In the genomic region with DNA sequence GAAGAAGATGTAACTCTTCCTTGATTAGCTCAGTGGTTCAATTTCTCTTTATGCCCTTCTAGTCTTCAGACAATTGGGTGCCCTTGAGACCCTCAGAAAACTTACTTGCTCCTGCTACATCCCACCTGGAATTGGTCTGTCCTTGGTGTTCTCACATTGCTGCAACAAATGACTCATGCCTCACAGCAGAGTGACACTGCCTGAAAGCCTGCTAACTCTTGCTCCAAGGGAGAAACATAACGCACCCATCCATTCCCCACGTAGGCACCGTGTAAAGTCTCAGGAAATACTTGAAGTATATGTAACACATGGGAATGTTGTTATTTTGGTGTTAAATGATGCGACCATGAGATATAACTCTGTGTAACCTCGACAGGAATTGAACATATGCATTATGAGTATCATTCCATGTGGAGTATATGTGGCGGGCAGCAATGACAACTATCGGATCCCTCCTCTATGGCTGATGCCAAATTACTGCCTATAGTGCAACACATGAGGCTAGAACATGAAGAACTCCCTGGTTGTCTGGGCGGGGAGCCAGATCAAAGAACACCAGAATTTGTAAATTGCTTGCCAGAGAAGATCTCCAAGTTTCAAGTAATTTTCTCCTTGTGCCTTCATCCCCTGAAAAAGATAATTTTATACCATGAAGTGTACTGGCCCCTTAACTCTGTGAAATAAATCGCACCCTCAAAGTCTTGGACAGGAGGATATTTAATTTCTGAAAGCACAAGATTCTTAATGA, we compare ENCODE assay signal across 15 cellular contexts.
DNase-seq lines count a peak whose midpoint lies in the region; ATAC-seq and FAIRE-seq lines count a peak whose summit lies in the region.
"Had no signal": no experiment of that assay in that cellular context is flagged by ENCODE, and none has a peak within 500 bp of the region (broad histone marks: within the 10 kb centered on the region; RNA-seq: fewer than 3 reads in every experiment).

No MANE protein-coding gene starts in this region.

- no peaks in the 10 kb centered on the region for H3K4me1 ChIP-seq in effector memory CD4-positive, alpha-beta T cell (ENCODE audit: control insufficient read depth, insufficient read depth, low read length, poor library complexity, severe bottlenecking)
- H3K4me1 ChIP-seq in rectal smooth muscle tissue (ENCODE audit: control insufficient read depth, insufficient read depth, low read length): no peaks in the 10 kb centered on the region
- H3K4me1 ChIP-seq: lower lobe of right lung had no signal

- H3K27ac ChIP-seq in effector memory CD4-positive, alpha-beta T cell (ENCODE audit: insufficient read depth, low read length, poor library complexity, severe bottlenecking): no peak overlapping the region
- no peak overlapping the region for H3K27ac ChIP-seq in rectal smooth muscle tissue (ENCODE audit: low read depth, low read length)
- H3K27ac ChIP-seq: lower lobe of right lung, PC-9 had no signal

- H3K4me3 Mint-ChIP-seq in T-helper 17 cell: no peak overlapping the region
- H3K4me3 Mint-ChIP-seq: activated naive CD4-positive, alpha-beta T cell treated with anti-CD3 and anti-CD28 coated beads, Interleukin-2, amount 10 ng/mL, durations not matched to agents 7 days and 5 days; type B pancreatic cell had no signal

- H3K9ac ChIP-seq in rectal smooth muscle tissue (ENCODE audit: low read length): no peak overlapping the region

- no peaks in the 10 kb centered on the region for H3K4me1 Mint-ChIP-seq in T-helper 17 cell
- H3K4me1 Mint-ChIP-seq: activated naive CD4-positive, alpha-beta T cell treated with anti-CD3 and anti-CD28 coated beads, Interleukin-2, amount 10 ng/mL, durations not matched to agents 7 days and 5 days had no signal

- no peak for FAIRE-seq in GM19239 (lab: Jason Lieb, UNC)
- FAIRE-seq: endothelial cell of umbilical vein had no signal

- no peaks in the 10 kb centered on the region for H3K9me3 ChIP-seq in effector memory CD4-positive, alpha-beta T cell (ENCODE audit: control insufficient read depth, low read length)
- no peaks in the 10 kb centered on the region for H3K9me3 ChIP-seq in T-helper 17 cell (ENCODE audit: control insufficient read depth, low read length, poor library complexity, severe bottlenecking)
- H3K9me3 ChIP-seq: lower lobe of right lung had no signal

- ATAC-seq in T-helper 17 cell: no peak

- peak; percentile 47 for DNase-seq in NCI-H1092 treated with DMSO at 0.1 percent for 48 hours (lab: John Stamatoyannopoulos, UW)
- no peak for DNase-seq in NCI-H1092 (lab: John Stamatoyannopoulos, UW)
- peak; percentile 49 for DNase-seq in NCI-H774 (lab: John Stamatoyannopoulos, UW)
- DNase-seq in effector memory CD4-positive, alpha-beta T cell: no peak
- no peak for DNase-seq in GM19239 (ENCODE audit: insufficient read length, low spot score)
- DNase-seq in T-helper 17 cell: no peak
- no peak for DNase-seq in T-helper 2 cell
- DNase-seq: activated naive CD4-positive, alpha-beta T cell treated with anti-CD3 and anti-CD28 coated beads, Interleukin-2, amount 10 ng/mL, durations not matched to agents 7 days and 5 days; DMS153; lower lobe of right lung; PC-9; stimulated activated CD4-positive, alpha-beta T cell treated with anti-CD3 and anti-CD28 coated beads, Interleukin-15, amount 100 ng/mL, for 24 hours had no signal

- no peak overlapping the region for H3K27ac Mint-ChIP-seq in T-helper 17 cell
- H3K27ac Mint-ChIP-seq: activated naive CD4-positive, alpha-beta T cell treated with anti-CD3 and anti-CD28 coated beads, Interleukin-2, amount 10 ng/mL, durations not matched to agents 7 days and 5 days; type B pancreatic cell had no signal

- H3K36me3 ChIP-seq in effector memory CD4-positive, alpha-beta T cell (ENCODE audit: control insufficient read depth, insufficient read depth, low read length): no peaks in the 10 kb centered on the region
- no peaks in the 10 kb centered on the region for H3K36me3 ChIP-seq in rectal smooth muscle tissue (ENCODE audit: control insufficient read depth, insufficient read depth, low read length)
- H3K36me3 ChIP-seq: lower lobe of right lung had no signal

- no peaks in the 10 kb centered on the region for H3K36me3 Mint-ChIP-seq in T-helper 17 cell (ENCODE audit: low read depth)
- H3K36me3 Mint-ChIP-seq: type B pancreatic cell had no signal

- H3K27me3 Mint-ChIP-seq in T-helper 17 cell: no peaks in the 10 kb centered on the region
- H3K27me3 Mint-ChIP-seq: activated naive CD4-positive, alpha-beta T cell treated with anti-CD3 and anti-CD28 coated beads, Interleukin-2, amount 10 ng/mL, durations not matched to agents 7 days and 5 days; type B pancreatic cell had no signal

- peak overlapping the region; percentile 45 for H3K4me3 ChIP-seq in effector memory CD4-positive, alpha-beta T cell (ENCODE audit: insufficient read depth, low read depth, low read length, poor library complexity, severe bottlenecking)
- peak overlapping the region; percentile 51 for H3K4me3 ChIP-seq in rectal smooth muscle tissue (ENCODE audit: low read length)
- H3K4me3 ChIP-seq: lower lobe of right lung, PC-9 had no signal

- no peaks in the 10 kb centered on the region for H3K27me3 ChIP-seq in effector memory CD4-positive, alpha-beta T cell (replicated peaks; ENCODE audit: control insufficient read depth, insufficient read depth, low read length, poor library complexity, severe bottlenecking)
- H3K27me3 ChIP-seq in rectal smooth muscle tissue (ENCODE audit: control insufficient read depth, insufficient read depth, low read length): no peaks in the 10 kb centered on the region

Comparison
In these comparisons a context has a peak if more than half of its experiments do, and no peak if none do; other contexts are left out.
1. DNase-seq: peak in NCI-H1092 treated with DMSO at 0.1 percent for 48 hours (single experiment) and NCI-H774 (single experiment); none in NCI-H1092 (single experiment), effector memory CD4-positive, alpha-beta T cell (0 of 3), GM19239 (single experiment), T-helper 17 cell (0 of 3) and T-helper 2 cell (0 of 5).